Comparison of ENCODE assay signal across 16 cellular contexts in the genomic region with DNA sequence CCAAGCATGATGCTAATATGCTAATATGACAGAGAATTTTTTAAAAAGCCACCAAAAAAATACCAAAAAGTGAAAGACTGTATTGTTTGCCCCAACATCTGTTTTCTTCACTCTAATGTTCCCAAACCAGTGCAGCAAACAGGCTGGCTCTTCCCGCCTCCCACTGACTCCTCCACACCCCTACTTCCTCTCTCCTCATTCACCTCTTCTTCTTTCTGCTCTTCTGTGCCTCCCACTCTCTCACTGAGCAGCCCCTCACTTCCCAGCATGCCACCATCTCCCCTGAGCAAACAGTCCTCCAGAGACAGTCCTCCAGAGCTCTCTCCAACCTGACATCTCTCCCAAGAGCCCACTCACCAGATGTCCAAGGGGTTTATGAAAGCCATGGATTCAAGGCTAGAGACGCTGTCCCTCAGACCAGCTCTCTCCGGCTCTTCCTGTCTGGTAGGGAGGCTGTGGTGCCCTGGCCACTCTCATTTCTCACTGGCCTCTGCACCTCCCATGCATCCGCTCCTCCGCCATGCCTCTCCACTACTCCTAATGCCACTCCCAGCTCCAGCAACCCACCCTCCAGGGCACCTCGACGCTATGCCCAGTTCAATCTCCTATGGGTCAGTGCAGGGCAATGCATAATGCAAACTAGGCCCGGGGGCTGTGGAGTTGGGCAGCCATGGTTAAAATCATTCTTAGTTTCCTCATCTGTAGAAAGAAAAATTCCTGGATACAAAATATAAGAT. TPM values are rescaled to one million over a fixed set of nuclear protein-coding genes. Genes with fewer than 3 reads are reported as not detected.
DNase-seq lines count a peak whose midpoint lies in the region; ATAC-seq and TF ChIP-seq lines count a peak whose summit lies in the region.
"Had no signal": no experiment of that assay in that cellular context is flagged by ENCODE, and none has a peak within 500 bp of the region (broad histone marks: within the 10 kb centered on the region; RNA-seq: fewer than 3 reads in every experiment).

No MANE protein-coding gene starts in this region.

- no peak for ATAC-seq in activated naive CD4-positive, alpha-beta T cell treated with anti-CD3 and anti-CD28 coated beads, Interleukin-2, amount 50 U/mL, for 72 hours
- no peak for ATAC-seq in HG03196 (IDR thresholded peaks at IDR 0.05; ENCODE audit: unreplicated experiment)
- ATAC-seq in GM18861 (IDR thresholded peaks at IDR 0.05; ENCODE audit: unreplicated experiment) = no peak
- ATAC-seq: foreskin keratinocyte, left ventricle myocardium superior had no signal

- peaks cover 100% of the 10 kb centered on the region in 11 experiments for H4K20me1 ChIP-seq in BLaER1 treated with 17β-estradiol and CSF1 and Interleukin-3, amounts not matched to agents 10 nM and 100 nM

- no TSS peak for BruUV-seq in A673 (replicated peaks; lab: Mats Ljungman, UMichigan)

- peaks cover 0 to 3% (median 0%) of the 10 kb centered on the region in 5 donors for H3K9me3 Mint-ChIP-seq in CD8-positive, alpha-beta memory T cell
- H3K9me3 Mint-ChIP-seq in activated naive CD4-positive, alpha-beta T cell treated with anti-CD3 and anti-CD28 coated beads, Interleukin-2, amount 50 U/mL, for 72 hours = no peaks in the 10 kb centered on the region

- no peak for TF ChIP-seq CTCF in A673 (conservative IDR thresholded peaks at IDR 0.05; ENCODE audit: low read depth, low read length)

- no peaks in the 10 kb centered on the region for H3K27me3 Mint-ChIP-seq in CD8-positive, alpha-beta memory T cell
- H3K27me3 Mint-ChIP-seq: B cell had no signal

- H3K4me1 ChIP-seq in BLaER1 treated with 17β-estradiol and CSF1 and Interleukin-3, amounts not matched to agents 10 nM and 100 nM = peaks cover 88 to 100% (median 94%) of the 10 kb centered on the region in 10 experiments
- peaks cover 94% of the 10 kb centered on the region for H3K4me1 ChIP-seq in CD8-positive, alpha-beta memory T cell (ENCODE audit: insufficient read depth, low read length)
- H3K4me1 ChIP-seq in mucosa of rectum (ENCODE audit: control insufficient read depth in 2 of 2, insufficient read depth in 2 of 2, low read length in 2 of 2) (peaks cover 36 to 37% of the 10 kb centered on the region in 2 donors), A673 (ENCODE audit: insufficient read depth, low read length, poor library complexity, severe bottlenecking) (peaks cover 12% of the 10 kb centered on the region)

- H3K36me3 Mint-ChIP-seq in CD8-positive, alpha-beta memory T cell = peaks cover 0 to 33% (median 10%) of the 10 kb centered on the region in 3 donors
- peaks cover 8 to 27% of the 10 kb centered on the region in 2 donors for H3K36me3 Mint-ChIP-seq in activated naive CD4-positive, alpha-beta T cell treated with anti-CD3 and anti-CD28 coated beads, Interleukin-2, amount 50 U/mL, for 72 hours

- DNase-seq in CD8-positive, alpha-beta memory T cell = no peak
- no peak for DNase-seq in activated naive CD4-positive, alpha-beta T cell treated with anti-CD3 and anti-CD28 coated beads, Interleukin-2, amount 50 U/mL, for 72 hours (ENCODE audit: low spot score in 2 of 2)
- DNase-seq in D341Med (ENCODE audit: low spot score) = no peak
- DNase-seq in A673 (ENCODE audit: low spot score) = no peak
- DNase-seq: caudate nucleus, foreskin keratinocyte, GM23248, left ventricle myocardium superior, NCI-H187 treated with DMSO at 0.1 percent for 48 hours, NCI-H446 treated with DMSO at 0.1 percent for 48 hours, SJCRH30 had no signal

- intact Hi-C loops in A673 (cut with micrococcal nuclease; ENCODE audit: unreplicated experiment) = no loop called here

- H3K27me3 ChIP-seq in BLaER1 treated with 17β-estradiol and CSF1 and Interleukin-3, amounts not matched to agents 10 nM and 100 nM = no peaks in the 10 kb centered on the region
- no peaks in the 10 kb centered on the region for H3K27me3 ChIP-seq in CD8-positive, alpha-beta memory T cell (ENCODE audit: insufficient read depth, low read length, poor library complexity, severe bottlenecking)
- H3K27me3 ChIP-seq in mucosa of rectum (ENCODE audit: control insufficient read depth in 2 of 2, insufficient read depth in 2 of 2, low read length in 2 of 2) (no peaks in the 10 kb centered on the region), A673 (replicated peaks; ENCODE audit: insufficient read depth, low read depth, low read length, poor library complexity) (no peaks in the 10 kb centered on the region)
- H3K27me3 ChIP-seq: foreskin keratinocyte, SJCRH30 had no signal

- POLR2A ChIA-PET in CD8-positive, alpha-beta memory T cell (lab: Charles Lee) = no interaction called here
- POLR2A ChIA-PET in A673 (lab: Charles Lee; ENCODE audit: low non-redundant PET) = no interaction called here

- H3K27ac Mint-ChIP-seq in CD8-positive, alpha-beta memory T cell = peak overlapping the region; percentile 10 to 94 (median 70)
- peak overlapping the region; percentile 33 to 56 for H3K27ac Mint-ChIP-seq in activated naive CD4-positive, alpha-beta T cell treated with anti-CD3 and anti-CD28 coated beads, Interleukin-2, amount 50 U/mL, for 72 hours
- H3K27ac Mint-ChIP-seq: B cell had no signal

- H3K4me3 ChIP-seq in BLaER1 treated with 17β-estradiol and CSF1 and Interleukin-3, amounts not matched to agents 10 nM and 100 nM = no peak overlapping the region
- H3K4me3 ChIP-seq in CD8-positive, alpha-beta memory T cell (ENCODE audit: low read length) = no peak overlapping the region
- H3K4me3 ChIP-seq in mucosa of rectum (ENCODE audit: low read length in 2 of 2) (peak overlapping the region in 1 of 2 donors; percentile 7), A673 (ENCODE audit: low read depth, low read length, poor library complexity, severe bottlenecking) (no peak overlapping the region)
- H3K4me3 ChIP-seq: GM23248, SJCRH30 had no signal

- CTCF ChIA-PET in CD8-positive, alpha-beta memory T cell (lab: Charles Lee) = interaction anchor here (1.2 to 1.3 kb wide), 2 partner anchors 35 to 72 kb away, joined by 3 to 4 read pairs; no protein-coding TSS in a partner anchor
- CTCF ChIA-PET in A673 (lab: Charles Lee) = no interaction called here

- peak overlapping the region in 10 of 11 experiments; percentile 19 to 77 (median 52); a peak in 19 of 22 replicates for H3K4me2 ChIP-seq in BLaER1 treated with 17β-estradiol and CSF1 and Interleukin-3, amounts not matched to agents 10 nM and 100 nM

- H3K27ac ChIP-seq in BLaER1 treated with 17β-estradiol and CSF1 and Interleukin-3, amounts not matched to agents 10 nM and 100 nM = 0 out of 22 replicates have a peak overlapping the region, but pooled peaks of 1 of the 11 experiments have one; percentile 13
- H3K27ac ChIP-seq in CD8-positive, alpha-beta memory T cell (ENCODE audit: low read depth, low read length) = no peak overlapping the region
- H3K27ac ChIP-seq in mucosa of rectum (ENCODE audit: low read depth in 2 of 2, low read length in 2 of 2) (peak overlapping the region; percentile 5 to 38), A673 (ENCODE audit: low read depth, low read length, poor library complexity, severe bottlenecking) (no peak overlapping the region)
- H3K27ac ChIP-seq: foreskin keratinocyte, GM23248, SJCRH30 had no signal

- peak overlapping the region in 1 of 11 experiments; percentile 2; a peak in 1 of 22 replicates for H3K9ac ChIP-seq in BLaER1 treated with 17β-estradiol and CSF1 and Interleukin-3, amounts not matched to agents 10 nM and 100 nM
- no peak overlapping the region for H3K9ac ChIP-seq in mucosa of rectum (ENCODE audit: low read depth in 1 of 2, low read length in 2 of 2)
- H3K9ac ChIP-seq: GM23248 had no signal

- peak overlapping the region in 6 of 7 donors; percentile 9 to 85 (median 30) for H3K4me3 Mint-ChIP-seq in CD8-positive, alpha-beta memory T cell
- H3K4me3 Mint-ChIP-seq: B cell had no signal

- peaks cover 9 to 78% (median 58%) of the 10 kb centered on the region in 3 donors for H3K4me1 Mint-ChIP-seq in CD8-positive, alpha-beta memory T cell

- H3K36me3 ChIP-seq in BLaER1 treated with 17β-estradiol and CSF1 and Interleukin-3, amounts not matched to agents 10 nM and 100 nM = peaks cover 9 to 72% (median 59%) of the 10 kb centered on the region in 11 experiments
- H3K36me3 ChIP-seq in CD8-positive, alpha-beta memory T cell (ENCODE audit: insufficient read depth, low read length) = no peaks in the 10 kb centered on the region
- H3K36me3 ChIP-seq in mucosa of rectum (ENCODE audit: control insufficient read depth in 2 of 2, insufficient read depth in 2 of 2, low read length in 2 of 2) (no peaks in the 10 kb centered on the region), A673 (ENCODE audit: insufficient read depth, low read length, poor library complexity, severe bottlenecking) (no peaks in the 10 kb centered on the region)

- H3K9me3 ChIP-seq in BLaER1 treated with 17β-estradiol and CSF1 and Interleukin-3, amounts not matched to agents 10 nM and 100 nM (replicated peaks in 1 of 11) = peaks cover 0 to 12% (median 0%) of the 10 kb centered on the region in 11 experiments; a peak in 7 of 22 replicates
- H3K9me3 ChIP-seq in CD8-positive, alpha-beta memory T cell (ENCODE audit: low read length) = no peaks in the 10 kb centered on the region
- no peaks in the 10 kb centered on the region for H3K9me3 ChIP-seq in mucosa of rectum (ENCODE audit: control insufficient read depth in 2 of 2, low read length in 2 of 2)
- H3K9me3 ChIP-seq in A673 (ENCODE audit: low read depth, low read length, poor library complexity, severe bottlenecking) = no peaks in the 10 kb centered on the region
- H3K9me3 ChIP-seq: SJCRH30 had no signal

RNA-seq across cellular contexts. Expression of a gene that starts 52.9 kb away (rescaled TPM):
- 100 to 1,000 TPM; 130 to 150 TPM for total RNA-seq in CD8-positive, alpha-beta memory T cell
- 39.8 TPM for polyA plus RNA-seq in CD8-positive, alpha-beta memory T cell
- 100 to 1,000 TPM; 130 to 165 TPM for total RNA-seq in activated naive CD4-positive, alpha-beta T cell treated with anti-CD3 and anti-CD28 coated beads, Interleukin-2, amount 50 U/mL, for 72 hours
- 217 and 248 TPM in 2 replicates for total RNA-seq in A673 (2021)

Comparison
In these comparisons a context has a peak if more than half of its experiments do, and no peak if none do; other contexts are left out.
1. H3K27ac ChIP-seq: peak in mucosa of rectum (2 of 2); none in CD8-positive, alpha-beta memory T cell (single experiment) and A673 (single experiment).